In the genomic region with DNA sequence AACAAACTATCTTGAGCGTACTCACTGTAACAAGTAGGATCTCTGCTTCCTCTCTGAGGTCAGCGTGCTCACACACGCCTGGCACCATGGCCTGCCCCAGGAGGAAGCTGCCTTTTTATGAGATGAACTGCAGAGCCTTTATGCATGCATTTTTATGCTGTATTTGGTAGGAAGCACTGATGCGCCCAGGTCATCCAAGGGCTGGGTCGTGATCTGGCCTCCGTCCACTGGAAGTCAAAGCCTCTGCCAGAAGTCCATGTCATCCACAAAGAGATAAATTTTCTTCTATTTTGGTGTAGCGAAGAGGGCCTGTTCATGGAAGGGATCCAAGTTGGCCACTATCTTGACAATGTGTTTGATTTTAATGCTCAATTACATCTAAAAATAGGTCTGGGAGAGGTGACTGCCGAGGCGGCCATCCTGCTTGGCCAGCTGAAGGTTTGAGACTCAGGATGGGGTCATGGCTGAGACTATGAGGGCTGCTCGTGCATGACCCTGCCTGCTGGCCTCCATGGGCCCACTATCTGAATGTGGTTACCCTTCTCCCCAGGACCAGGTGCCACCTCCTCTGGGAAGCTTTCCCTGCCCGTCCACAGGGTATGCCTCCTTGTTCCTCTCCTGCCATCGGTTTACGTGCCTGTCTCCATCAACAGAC, we compare ENCODE assay signal across 10 cellular contexts. TPM values are rescaled to one million over a fixed set of nuclear protein-coding genes. Genes with fewer than 3 reads are reported as not detected.
DNase-seq lines count a peak whose midpoint lies in the region; ATAC-seq and TF ChIP-seq lines count a peak whose summit lies in the region.
"Had no signal": no experiment of that assay in that cellular context is flagged by ENCODE, and none has a peak within 500 bp of the region (broad histone marks: within the 10 kb centered on the region; RNA-seq: fewer than 3 reads in every experiment).

No MANE protein-coding gene starts in this region.

- no peaks in the 10 kb centered on the region for H3K27me3 Mint-ChIP-seq in activated T-cell treated with anti-CD3 and anti-CD28 coated beads, Interleukin-2, amount 50 U/mL, for 72 hours (ENCODE audit: low read depth)

- no peaks in the 10 kb centered on the region for H3K9me2 ChIP-seq in OCI-LY1 (ENCODE audit: low read depth, low read length)

- H3K9me3 ChIP-seq in OCI-LY1 (ENCODE audit: low read length) = no peaks in the 10 kb centered on the region
- peaks cover 0 to 14% (median 0%) of the 10 kb centered on the region in 3 donors for H3K9me3 ChIP-seq in gastroesophageal sphincter
- H3K9me3 ChIP-seq in ovary = no peaks in the 10 kb centered on the region
- H3K9me3 ChIP-seq in smooth muscle cell (replicated peaks; ENCODE audit: low read depth) = no peaks in the 10 kb centered on the region
- H3K9me3 ChIP-seq: upper lobe of left lung had no signal

- H3K4me1 ChIP-seq in OCI-LY1 (ENCODE audit: insufficient read depth, low read length, severe bottlenecking) (peaks cover 54% of the 10 kb centered on the region), gastroesophageal sphincter (peaks cover 7 to 48% (median 22%) of the 10 kb centered on the region in 3 donors), ovary (ENCODE audit: insufficient read depth) (peaks cover 18% of the 10 kb centered on the region), smooth muscle cell (ENCODE audit: low read depth) (peaks cover 5% of the 10 kb centered on the region)

- H3K79me2 ChIP-seq in OCI-LY1 (ENCODE audit: insufficient read depth, low read length) (no peaks in the 10 kb centered on the region), smooth muscle cell (ENCODE audit: low read depth) (no peaks in the 10 kb centered on the region)

- H3K27ac Mint-ChIP-seq in activated T-cell treated with anti-CD3 and anti-CD28 coated beads, Interleukin-2, amount 50 U/mL, for 72 hours = no peak overlapping the region

- no peak for TF ChIP-seq POLR2A in gastroesophageal sphincter (IDR thresholded peaks at IDR 0.05)
- no peak for TF ChIP-seq POLR2A in ovary (IDR thresholded peaks at IDR 0.05)

- TF ChIP-seq CTCF in OCI-LY1 (IDR thresholded peaks at IDR 0.05; ENCODE audit: low read length) (no peak), gastroesophageal sphincter (IDR thresholded peaks at IDR 0.05) (no peak), ovary (IDR thresholded peaks at IDR 0.05) (no peak), smooth muscle cell (IDR thresholded peaks at IDR 0.05; ENCODE audit: borderline replicate concordance, insufficient read depth, poor library complexity, severe bottlenecking) (no peak)

- TF ChIP-seq EP300 in gastroesophageal sphincter (IDR thresholded peaks at IDR 0.05) (no peak), ovary (IDR thresholded peaks at IDR 0.05) (no peak)

- no peaks in the 10 kb centered on the region for H3F3A ChIP-seq in OCI-LY1 (ENCODE audit: insufficient read depth, low read length)
- H3F3A ChIP-seq in smooth muscle cell (ENCODE audit: low read depth) = peaks cover 3% of the 10 kb centered on the region

- H3K9me3 Mint-ChIP-seq in activated T-cell treated with anti-CD3 and anti-CD28 coated beads, Interleukin-2, amount 50 U/mL, for 72 hours = no peaks in the 10 kb centered on the region

- no peak overlapping the region for H2AFZ ChIP-seq in OCI-LY1 (ENCODE audit: low read length)
- H2AFZ ChIP-seq in smooth muscle cell (ENCODE audit: low read depth) = no peak overlapping the region

- ATAC-seq in gastroesophageal sphincter = peak; percentile 75
- no peak for ATAC-seq in activated T-cell treated with anti-CD3 and anti-CD28 coated beads, Interleukin-2, amount 50 U/mL, for 72 hours (replicated peaks in 1 of 2)

- H3K4me3 ChIP-seq in OCI-LY1 (ENCODE audit: low read depth, low read length, poor library complexity, severe bottlenecking) = no peak overlapping the region
- no peak overlapping the region for H3K4me3 ChIP-seq in gastroesophageal sphincter
- no peak overlapping the region for H3K4me3 ChIP-seq in ovary
- no peak overlapping the region for H3K4me3 ChIP-seq in smooth muscle cell
- H3K4me3 ChIP-seq: upper lobe of left lung had no signal

- no peaks in the 10 kb centered on the region for H3K36me3 Mint-ChIP-seq in activated T-cell treated with anti-CD3 and anti-CD28 coated beads, Interleukin-2, amount 50 U/mL, for 72 hours (ENCODE audit: insufficient read depth in 2 of 2)

- no peaks in the 10 kb centered on the region for H3K27me3 ChIP-seq in OCI-LY1 (ENCODE audit: insufficient read depth, low read length)
- no peaks in the 10 kb centered on the region for H3K27me3 ChIP-seq in gastroesophageal sphincter
- H3K27me3 ChIP-seq in ovary = no peaks in the 10 kb centered on the region
- no peaks in the 10 kb centered on the region for H3K27me3 ChIP-seq in smooth muscle cell (ENCODE audit: low read depth)
- H3K27me3 ChIP-seq: upper lobe of left lung had no signal

- WGBS in gastroesophageal sphincter (ENCODE audit: low coverage in 1 of 2), 2 donors = 7 to 23% methylated on average over 2 to 10 of the region's 13 CpGs
- WGBS in ovary, 3 donors = 39 to 53% (median 41%) methylated on average over 13 of the region's 13 CpGs
- 73% methylated on average over 13 of the region's 13 CpGs for WGBS in smooth muscle cell (ENCODE audit: low lambda C conversion rate)

- no peak overlapping the region for H3K4me2 ChIP-seq in OCI-LY1 (ENCODE audit: low read length)
- H3K4me2 ChIP-seq in smooth muscle cell = no peak overlapping the region

- H3K27ac ChIP-seq in OCI-LY1 (ENCODE audit: low read depth, low read length, poor library complexity, severe bottlenecking) = peak overlapping the region; percentile 95
- peak overlapping the region; percentile 74 to 88 (median 87) for H3K27ac ChIP-seq in gastroesophageal sphincter
- H3K27ac ChIP-seq in ovary = no peak overlapping the region
- no peak overlapping the region for H3K27ac ChIP-seq in smooth muscle cell (ENCODE audit: low read depth)

- H3K36me3 ChIP-seq in OCI-LY1 (ENCODE audit: insufficient read depth, low read length) (no peaks in the 10 kb centered on the region), gastroesophageal sphincter (no peaks in the 10 kb centered on the region), ovary (no peaks in the 10 kb centered on the region), smooth muscle cell (ENCODE audit: low read depth) (no peaks in the 10 kb centered on the region)
- H3K36me3 ChIP-seq: upper lobe of left lung had no signal

- H4K20me1 ChIP-seq in OCI-LY1 (ENCODE audit: insufficient read depth, low read length) (no peaks in the 10 kb centered on the region), smooth muscle cell (ENCODE audit: low read depth) (no peaks in the 10 kb centered on the region)

- DNase-seq in EH (ENCODE audit: low read depth) (peak; percentile 13), ovary (peak in 4 of 5 donors; percentile 38 to 70 (median 53)), smooth muscle cell (lab: John Stamatoyannopoulos, UW; ENCODE audit: unreplicated experiment) (no peak), RKO (ENCODE audit: low spot score) (no peak)
- DNase-seq in activated T-cell treated with anti-CD3 and anti-CD28 coated beads, Interleukin-2, amount 50 U/mL, for 1 hour = no peak
- DNase-seq in activated T-cell treated with anti-CD3 and anti-CD28 coated beads, Interleukin-2, amount 50 U/mL, for 72 hours = no peak
- DNase-seq: upper lobe of left lung had no signal

- no peaks in the 10 kb centered on the region for H3K4me1 Mint-ChIP-seq in activated T-cell treated with anti-CD3 and anti-CD28 coated beads, Interleukin-2, amount 50 U/mL, for 72 hours (ENCODE audit: low read depth)

- no peak overlapping the region; the same call in 1 of the 2 replicates for H3K9ac ChIP-seq in OCI-LY1 (ENCODE audit: low read length)
- H3K9ac ChIP-seq in smooth muscle cell (ENCODE audit: low read depth) = no peak overlapping the region

- intact Hi-C loops in ovary (cut with DNase I) = loop anchor here in 1 of 4 donors (10.0 kb wide), 1 partner anchor 55 kb away; a partner anchor contains a TSS

- no peak overlapping the region for H3K4me3 Mint-ChIP-seq in activated T-cell treated with anti-CD3 and anti-CD28 coated beads, Interleukin-2, amount 50 U/mL, for 72 hours

RNA-seq across cellular contexts. Expression of a gene that starts 50.3 kb away (rescaled TPM):
- total RNA-seq in gastroesophageal sphincter = 10 to 100 TPM; 30.2 to 80.5 (median 59.9) TPM
- 100 to 1,000 TPM in 1 of 7 donors, 10 to 100 TPM in 6; 36.2 to 160 (median 62.3) TPM for total RNA-seq in ovary
- 100 to 1,000 TPM; 122 to 163 TPM for polyA plus RNA-seq in ovary
- 77.7 and 94.9 TPM in 2 replicates for total RNA-seq in smooth muscle cell
- 189 and 227 TPM in 2 replicates for polyA plus RNA-seq in smooth muscle cell
- not detected for total RNA-seq in activated T-cell treated with anti-CD3 and anti-CD28 coated beads, Interleukin-2, amount 50 U/mL, for 72 hours
- total RNA-seq: T-helper 2 cell treated with Interferon-gamma antibody and Interleukin-4, amounts not matched to agents 100 ng/mL and 5 ng/mL, for 36 hours had no signal

Comparison
In these comparisons a context has a peak if more than half of its experiments do, and no peak if none do; other contexts are left out.
1. DNase-seq: peak in EH (single experiment) and ovary (4 of 5); none in smooth muscle cell (single experiment), RKO (single experiment), activated T-cell treated with anti-CD3 and anti-CD28 coated beads, Interleukin-2, amount 50 U/mL, for 1 hour (single experiment) and activated T-cell treated with anti-CD3 and anti-CD28 coated beads, Interleukin-2, amount 50 U/mL, for 72 hours (0 of 2).
2. H3K27ac ChIP-seq: peak in OCI-LY1 (single experiment) and gastroesophageal sphincter (4 of 4); none in ovary (0 of 2) and smooth muscle cell (single experiment).
3. RNA of a gene that starts 50.3 kb away (total RNA-seq): 77.7 to 94.9 TPM in smooth muscle cell, 30.2 to 80.5 TPM in gastroesophageal sphincter and 36.2 to 160 TPM in ovary; not detected in activated T-cell treated with anti-CD3 and anti-CD28 coated beads, Interleukin-2, amount 50 U/mL, for 72 hours; every median in the first group is over 10 times any median in the second.